Comparison of ENCODE assay signal across 8 cellular contexts in genomic region chr9:118522093-118523028, GRCh38.
DNase-seq lines count a peak whose midpoint lies in the region; ATAC-seq and TF ChIP-seq lines count a peak whose summit lies in the region.

No MANE protein-coding gene starts in this region.

- DNase-seq in activated T-cell treated with anti-CD3 and anti-CD28 coated beads for 48 hours (ENCODE audit: low read depth): peak; percentile 1
- no peak for DNase-seq in activated T-cell treated with anti-CD3 and anti-CD28 coated beads, Interleukin-2, amount 50 U/mL, for 24 hours
- DNase-seq in NOMO-1 treated with dmso at 0.1 percent for 144 hours (lab: John Stamatoyannopoulos, UW; ENCODE audit: unreplicated experiment): peak; percentile 1
- peak; percentile 77 to 89 for DNase-seq in dermis microvascular lymphatic vessel endothelial cell (ENCODE audit: low read depth in 2 of 2)
- peak in 1 of 3 donors; percentile 33 for DNase-seq in mucosa of descending colon
- no peak for DNase-seq in effector CD4-positive, alpha-beta T cell

- H3K9me3 ChIP-seq in mucosa of descending colon: no peaks in the 10 kb centered on the region

- no peak overlapping the region for H3K4me3 ChIP-seq in mucosa of descending colon

- H3K4me1 Mint-ChIP-seq in activated T-cell treated with anti-CD3 and anti-CD28 coated beads, Interleukin-2, amount 50 U/mL, for 24 hours (ENCODE audit: low read depth): no peaks in the 10 kb centered on the region

- peak; percentile 12 for TF ChIP-seq CTCF in mucosa of descending colon (IDR thresholded peaks at IDR 0.05)

- ATAC-seq in GM21367 (IDR thresholded peaks at IDR 0.05; ENCODE audit: unreplicated experiment) (peak; percentile 93), HG03460 (IDR thresholded peaks at IDR 0.05; ENCODE audit: unreplicated experiment) (peak; percentile 93), mucosa of descending colon (peak; percentile 54)

- no peak overlapping the region for H3K4me3 Mint-ChIP-seq in activated T-cell treated with anti-CD3 and anti-CD28 coated beads, Interleukin-2, amount 50 U/mL, for 24 hours

- no peak overlapping the region for H3K27ac Mint-ChIP-seq in activated T-cell treated with anti-CD3 and anti-CD28 coated beads, Interleukin-2, amount 50 U/mL, for 24 hours

- no peaks in the 10 kb centered on the region for H3K36me3 Mint-ChIP-seq in activated T-cell treated with anti-CD3 and anti-CD28 coated beads, Interleukin-2, amount 50 U/mL, for 24 hours (ENCODE audit: low read depth)

- no peaks in the 10 kb centered on the region for H3K27me3 Mint-ChIP-seq in activated T-cell treated with anti-CD3 and anti-CD28 coated beads, Interleukin-2, amount 50 U/mL, for 24 hours

- H3K4me1 ChIP-seq in mucosa of descending colon (ENCODE audit: low read depth): no peaks in the 10 kb centered on the region

- intact Hi-C loops in mucosa of descending colon (cut with DNase I, micrococcal nuclease): no loop called here

- H3K9me3 Mint-ChIP-seq in activated T-cell treated with anti-CD3 and anti-CD28 coated beads, Interleukin-2, amount 50 U/mL, for 24 hours: no peaks in the 10 kb centered on the region

- H3K36me3 ChIP-seq in mucosa of descending colon (ENCODE audit: low read depth): no peaks in the 10 kb centered on the region

Comparison
In these comparisons a context has a peak if more than half of its experiments do, and no peak if none do; other contexts are left out.
1. DNase-seq: peak in activated T-cell treated with anti-CD3 and anti-CD28 coated beads for 48 hours (single experiment), NOMO-1 treated with dmso at 0.1 percent for 144 hours (single experiment) and dermis microvascular lymphatic vessel endothelial cell (2 of 2); none in activated T-cell treated with anti-CD3 and anti-CD28 coated beads, Interleukin-2, amount 50 U/mL, for 24 hours (single experiment) and effector CD4-positive, alpha-beta T cell (single experiment).
2. Peak in every context shown above with its lines, with median percentiles within 50 percentile points of each other: ATAC-seq.